ENCODE assay signal across 10 cellular contexts in genomic region chr22:44448271-44448780, GRCh38. TPM values are rescaled to one million over a fixed set of nuclear protein-coding genes. Genes with fewer than 3 reads are reported as not detected.
DNase-seq lines count a peak whose midpoint lies in the region; ATAC-seq, FAIRE-seq and TF ChIP-seq lines count a peak whose summit lies in the region.
"Had no signal": no experiment of that assay in that cellular context is flagged by ENCODE, and none has a peak within 500 bp of the region (broad histone marks: within the 10 kb centered on the region; RNA-seq: fewer than 3 reads in every experiment).

No MANE protein-coding gene starts in this region.

- H3K36me3 ChIP-seq in OCI-LY3 (replicated peaks; ENCODE audit: low read depth, low read length) = no peaks in the 10 kb centered on the region
- H3K36me3 ChIP-seq: suprapubic skin had no signal

- ATAC-seq in foreskin keratinocyte (peak; percentile 78), GM19455 (IDR thresholded peaks at IDR 0.05; ENCODE audit: unreplicated experiment) (no peak)
- no peak for ATAC-seq in activated CD8-positive, alpha-beta T cell treated with anti-CD3 and anti-CD28 coated beads, Interleukin-2, amount 10 ng/mL, durations not matched to agents 7 days and 5 days

- no peaks in the 10 kb centered on the region for H3K4me1 Mint-ChIP-seq in activated CD8-positive, alpha-beta T cell treated with anti-CD3 and anti-CD28 coated beads, Interleukin-2, amount 10 ng/mL, durations not matched to agents 7 days and 5 days (ENCODE audit: low read depth)

- peaks cover 21% of the 10 kb centered on the region for H3K4me1 ChIP-seq in OCI-LY3 (ENCODE audit: low read length)
- peaks cover 7% of the 10 kb centered on the region for H3K4me1 ChIP-seq in foreskin keratinocyte

- no peaks in the 10 kb centered on the region for H3K79me2 ChIP-seq in OCI-LY3 (ENCODE audit: low read length)

- CTCF ChIA-PET in activated CD8-positive, alpha-beta T cell treated with anti-CD3 and anti-CD28 coated beads, Interleukin-2, amount 10 ng/mL, durations not matched to agents 7 days and 5 days (lab: Charles Lee) = no interaction called here

- FAIRE-seq in GM12892 (lab: Jason Lieb, UNC) = no peak

- peak overlapping the region; percentile 74 for H3K4me2 ChIP-seq in OCI-LY3 (ENCODE audit: low read length)

- H3K27ac ChIP-seq in OCI-LY3 (ENCODE audit: low read length) (no peak overlapping the region), foreskin keratinocyte (no peak overlapping the region)
- H3K27ac ChIP-seq: suprapubic skin had no signal

- TF ChIP-seq CTCF in OCI-LY3 (IDR thresholded peaks at IDR 0.05; ENCODE audit: low read depth, low read length) (no peak), foreskin keratinocyte (conservative IDR thresholded peaks at IDR 0.05) (no peak)

- peaks cover 8% of the 10 kb centered on the region for H3K9me3 ChIP-seq in OCI-LY3 (ENCODE audit: insufficient read depth, low read length)
- H3K9me3 ChIP-seq: suprapubic skin had no signal

- H3K27ac Mint-ChIP-seq in activated CD8-positive, alpha-beta T cell treated with anti-CD3 and anti-CD28 coated beads, Interleukin-2, amount 10 ng/mL, durations not matched to agents 7 days and 5 days = no peak overlapping the region
- H3K27ac Mint-ChIP-seq: activated naive CD8-positive, alpha-beta T cell had no signal

- POLR2A ChIA-PET in activated CD8-positive, alpha-beta T cell treated with anti-CD3 and anti-CD28 coated beads, Interleukin-2, amount 10 ng/mL, durations not matched to agents 7 days and 5 days (lab: Charles Lee) = no interaction called here

- peak; percentile 98 for DNase-seq in EL
- DNase-seq in foreskin keratinocyte = peak; percentile 71 to 93
- peak; percentile 92 for DNase-seq in renal cortical epithelial cell (ENCODE audit: low read depth)
- no peak for DNase-seq in NCI-H82 (lab: John Stamatoyannopoulos, UW)
- no peak for DNase-seq in GM12892 (ENCODE audit: insufficient read length)
- no peak for DNase-seq in activated CD8-positive, alpha-beta T cell treated with anti-CD3 and anti-CD28 coated beads, Interleukin-2, amount 10 ng/mL, durations not matched to agents 7 days and 5 days

- peak overlapping the region; percentile 45; the same call in 1 of the 2 replicates for H3K4me3 ChIP-seq in OCI-LY3 (ENCODE audit: low read length)
- H3K4me3 ChIP-seq: suprapubic skin had no signal

- H3K4me3 Mint-ChIP-seq in activated CD8-positive, alpha-beta T cell treated with anti-CD3 and anti-CD28 coated beads, Interleukin-2, amount 10 ng/mL, durations not matched to agents 7 days and 5 days = no peak overlapping the region
- H3K4me3 Mint-ChIP-seq: activated naive CD8-positive, alpha-beta T cell had no signal

- peaks cover 2% of the 10 kb centered on the region for H3K27me3 Mint-ChIP-seq in activated CD8-positive, alpha-beta T cell treated with anti-CD3 and anti-CD28 coated beads, Interleukin-2, amount 10 ng/mL, durations not matched to agents 7 days and 5 days (ENCODE audit: low read depth)
- H3K27me3 Mint-ChIP-seq: activated naive CD8-positive, alpha-beta T cell had no signal

- no peak overlapping the region for H3K9ac ChIP-seq in OCI-LY3 (ENCODE audit: low read length)

- peaks cover 30% of the 10 kb centered on the region for H3K27me3 ChIP-seq in OCI-LY3 (ENCODE audit: low read depth, low read length)
- H3K27me3 ChIP-seq in foreskin keratinocyte = peaks cover 15% of the 10 kb centered on the region
- H3K27me3 ChIP-seq: suprapubic skin had no signal

- H3K9me3 Mint-ChIP-seq in activated CD8-positive, alpha-beta T cell treated with anti-CD3 and anti-CD28 coated beads, Interleukin-2, amount 10 ng/mL, durations not matched to agents 7 days and 5 days (ENCODE audit: insufficient read depth) = peaks cover 6% of the 10 kb centered on the region

- no peaks in the 10 kb centered on the region for H4K20me1 ChIP-seq in OCI-LY3 (ENCODE audit: insufficient read depth, low read length)

- no peak for TF ChIP-seq POLR2A in GM12892 (IDR thresholded peaks at IDR 0.05; ENCODE audit: low read depth, low read length)

- peaks cover 3% of the 10 kb centered on the region for H3K36me3 Mint-ChIP-seq in activated CD8-positive, alpha-beta T cell treated with anti-CD3 and anti-CD28 coated beads, Interleukin-2, amount 10 ng/mL, durations not matched to agents 7 days and 5 days (ENCODE audit: low read depth)

- no peak overlapping the region for H2AFZ ChIP-seq in OCI-LY3 (ENCODE audit: low read depth, low read length)

RNA-seq across cellular contexts. Expression of gene RTL6, which starts 49.7 kb away (rescaled TPM):
- total RNA-seq in foreskin keratinocyte (10.8 and 13.3 TPM in 2 replicates), renal cortical epithelial cell (18.1 and 44.8 TPM in 2 replicates)
- 3.7 and 4.1 TPM in 2 replicates for polyA plus RNA-seq in foreskin keratinocyte
- polyA plus RNA-seq in GM12892 (2012; ENCODE audit: missing spikeins) = 1.5 TPM
- total RNA-seq in activated CD8-positive, alpha-beta T cell treated with anti-CD3 and anti-CD28 coated beads, Interleukin-2, amount 10 ng/mL, durations not matched to agents 7 days and 5 days = 1 to 10 TPM; 6.8 to 7.3 TPM

Comparison
In these comparisons a context has a peak if more than half of its experiments do, and no peak if none do; other contexts are left out.
1. DNase-seq: peak in EL (single experiment), foreskin keratinocyte (2 of 2) and renal cortical epithelial cell (single experiment); none in NCI-H82 (single experiment), GM12892 (single experiment) and activated CD8-positive, alpha-beta T cell treated with anti-CD3 and anti-CD28 coated beads, Interleukin-2, amount 10 ng/mL, durations not matched to agents 7 days and 5 days (single experiment).